ENCODE assay signal across 12 cellular contexts in the genomic region with DNA sequence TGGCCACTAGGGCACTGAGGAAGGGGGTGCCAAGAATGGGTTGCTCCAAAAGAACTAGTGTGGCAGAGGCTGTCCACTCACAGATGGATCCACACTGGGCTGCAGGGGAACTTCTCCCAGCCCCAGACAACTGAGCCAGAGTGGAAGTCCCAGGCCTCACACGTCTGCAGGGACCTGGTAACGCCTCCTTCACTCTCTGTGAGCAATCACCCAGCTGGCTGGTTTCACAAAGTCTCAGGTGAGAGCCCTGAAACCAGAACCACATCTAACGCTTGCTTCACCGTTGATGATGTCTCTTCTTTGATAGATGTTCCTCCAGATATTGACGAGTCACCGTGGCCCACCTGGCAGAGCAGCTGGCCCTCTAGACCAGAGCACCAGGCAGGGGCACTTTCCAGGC. TPM values are rescaled to one million over a fixed set of nuclear protein-coding genes. Genes with fewer than 3 reads are reported as not detected.
DNase-seq lines count a peak whose midpoint lies in the region; ATAC-seq and TF ChIP-seq lines count a peak whose summit lies in the region.
"Not testable (repeated sequence)": the region's sequence is repeated elsewhere in the genome, so short reads cannot be mapped to it uniquely, and the experiment has no call there.
"Had no signal": no experiment of that assay in that cellular context is flagged by ENCODE, and none has a peak within 500 bp of the region (broad histone marks: within the 10 kb centered on the region; RNA-seq: fewer than 3 reads in every experiment).

No MANE protein-coding gene starts in this region.

- not testable (repeated sequence) for H3K4me3 ChIP-seq in GM12865 (ENCODE audit: low read depth, low read length)

- ATAC-seq in GM18909 (IDR thresholded peaks at IDR 0.05; ENCODE audit: poor library complexity, unreplicated experiment) (peak; percentile 45), HG03520 (IDR thresholded peaks at IDR 0.05; ENCODE audit: unreplicated experiment) (peak; percentile 50)
- peak; percentile 6 to 46 for ATAC-seq in natural killer cell treated with Interleukin-12 subunit alpha and Interleukin-12 subunit beta and Interleukin-15 and Interleukin-18, amount 100 ng/mL, for 72 hours
- peak; percentile 29 for ATAC-seq in stimulated activated effector memory CD8-positive, alpha-beta T cell treated with anti-CD3 and anti-CD28 coated beads, Interleukin-12 subunit alpha, Interleukin-12 subunit beta, amount 100 ng/mL, for 72 hours

- not testable (repeated sequence) for H3K27me3 Mint-ChIP-seq in natural killer cell treated with Interleukin-12 subunit alpha and Interleukin-12 subunit beta and Interleukin-15 and Interleukin-18, amount 100 ng/mL, for 72 hours

- DNase-seq in GM12865 (ENCODE audit: low read depth) = peak; percentile 20
- peak; percentile 49 for DNase-seq in activated CD4-positive, alpha-beta T cell treated with anti-CD3 and anti-CD28 coated beads for 48 hours
- DNase-seq in activated T-cell treated with anti-CD3 and anti-CD28 coated beads for 48 hours (ENCODE audit: low read depth) = peak; percentile 4
- peak; percentile 30 for DNase-seq in activated naive CD4-positive, alpha-beta T cell treated with anti-CD3 and anti-CD28 coated beads, Interleukin-2, amount 50 U/mL, for 16 hours
- DNase-seq in natural killer cell treated with Interleukin-12 subunit alpha and Interleukin-12 subunit beta and Interleukin-15 and Interleukin-18, amount 100 ng/mL, for 72 hours (ENCODE audit: low spot score); stimulated activated effector memory CD8-positive, alpha-beta T cell treated with anti-CD3 and anti-CD28 coated beads, Interleukin-12 subunit alpha, Interleukin-12 subunit beta, amount 100 ng/mL, for 72 hours (ENCODE audit: low spot score in 2 of 2): not testable (repeated sequence)

- TF ChIP-seq CTCF in GM12865 (IDR thresholded peaks at IDR 0.05; ENCODE audit: insufficient read depth, low read depth, low read length, missing control alignments) = not testable (repeated sequence)

- not testable (repeated sequence) for H3K27ac Mint-ChIP-seq in natural killer cell treated with Interleukin-12 subunit alpha and Interleukin-12 subunit beta and Interleukin-15 and Interleukin-18, amount 100 ng/mL, for 72 hours; stimulated activated effector memory CD8-positive, alpha-beta T cell treated with anti-CD3 and anti-CD28 coated beads, Interleukin-12 subunit alpha, Interleukin-12 subunit beta, amount 100 ng/mL, for 72 hours

- not testable (repeated sequence) for H3K9me3 Mint-ChIP-seq in natural killer cell treated with Interleukin-12 subunit alpha and Interleukin-12 subunit beta and Interleukin-15 and Interleukin-18, amount 100 ng/mL, for 72 hours; stimulated activated effector memory CD8-positive, alpha-beta T cell treated with anti-CD3 and anti-CD28 coated beads, Interleukin-12 subunit alpha, Interleukin-12 subunit beta, amount 100 ng/mL, for 72 hours

- H3K4me1 Mint-ChIP-seq in natural killer cell treated with Interleukin-12 subunit alpha and Interleukin-12 subunit beta and Interleukin-15 and Interleukin-18, amount 100 ng/mL, for 72 hours (ENCODE audit: low read depth in 2 of 2); stimulated activated effector memory CD8-positive, alpha-beta T cell treated with anti-CD3 and anti-CD28 coated beads, Interleukin-12 subunit alpha, Interleukin-12 subunit beta, amount 100 ng/mL, for 72 hours: not testable (repeated sequence)

- H3K4me3 Mint-ChIP-seq in natural killer cell treated with Interleukin-12 subunit alpha and Interleukin-12 subunit beta and Interleukin-15 and Interleukin-18, amount 100 ng/mL, for 72 hours; stimulated activated effector memory CD8-positive, alpha-beta T cell treated with anti-CD3 and anti-CD28 coated beads, Interleukin-12 subunit alpha, Interleukin-12 subunit beta, amount 100 ng/mL, for 72 hours: not testable (repeated sequence)

- H3K36me3 Mint-ChIP-seq in natural killer cell treated with Interleukin-12 subunit alpha and Interleukin-12 subunit beta and Interleukin-15 and Interleukin-18, amount 100 ng/mL, for 72 hours; stimulated activated effector memory CD8-positive, alpha-beta T cell treated with anti-CD3 and anti-CD28 coated beads, Interleukin-12 subunit alpha, Interleukin-12 subunit beta, amount 100 ng/mL, for 72 hours: not testable (repeated sequence)

RNA-seq across cellular contexts. Expression of gene PRSS50, which starts 35.5 kb away (rescaled TPM):
- not detected for total RNA-seq in natural killer cell treated with Interleukin-12 subunit alpha and Interleukin-12 subunit beta and Interleukin-15 and Interleukin-18, amount 100 ng/mL, for 72 hours
- total RNA-seq: CD8-positive, alpha-beta memory T cell; HT-29; OCI-LY7; SK-MEL-5 had no signal

RNA-seq across cellular contexts. Expression of gene TMIE, which starts 51.9 kb away (rescaled TPM):
- total RNA-seq in natural killer cell treated with Interleukin-12 subunit alpha and Interleukin-12 subunit beta and Interleukin-15 and Interleukin-18, amount 100 ng/mL, for 72 hours = not detected
- total RNA-seq: OCI-LY7 had no signal

RNA-seq across cellular contexts. Expression of gene ALS2CL, which starts 59.6 kb away (rescaled TPM):
- under 1 TPM in 1 of 2 donors, not detected in 1; 0.11 TPM for total RNA-seq in natural killer cell treated with Interleukin-12 subunit alpha and Interleukin-12 subunit beta and Interleukin-15 and Interleukin-18, amount 100 ng/mL, for 72 hours
